ENCODE assay signal across 14 cellular contexts in genomic region chr3:177459397-177459796, GRCh38.
A peak's percentile ranks its signal among the peaks of the same experiment; 100 is the strongest.
DNase-seq lines count a peak whose midpoint lies in the region; FAIRE-seq and TF ChIP-seq lines count a peak whose summit lies in the region.
"Had no signal": no experiment of that assay in that cellular context is flagged by ENCODE, and none has a peak within 500 bp of the region (broad histone marks: within the 10 kb centered on the region; RNA-seq: fewer than 3 reads in every experiment).

No MANE protein-coding gene starts in this region.

- no peak overlapping the region for H2BK15ac ChIP-seq in H1 (ENCODE audit: low read length)

- H4K5ac ChIP-seq in H1 (ENCODE audit: insufficient read length, low read depth, low read length): no peak overlapping the region

- POLR2A ChIA-PET in H1 (lab: Charles Lee; ENCODE audit: partially characterized antibody) (no interaction called here), A673 (lab: Charles Lee; ENCODE audit: low non-redundant PET) (no interaction called here)

- no peaks in the 10 kb centered on the region for H3K79me2 ChIP-seq in H1 (ENCODE audit: control insufficient read depth in 1 of 2, insufficient read depth in 2 of 2, low read length in 2 of 2)

- TF ChIP-seq RAD21 in H1 (IDR thresholded peaks at IDR 0.05 in 1 of 2, conservative IDR thresholded peaks at IDR 0.05 in 1 of 2; ENCODE audit: low read depth in 2 of 2, low read length in 2 of 2): no peak

- TF ChIP-seq EP300 in H1 (IDR thresholded peaks at IDR 0.05; ENCODE audit: borderline replicate concordance in 1 of 2, low read depth in 2 of 2, low read length in 2 of 2): no peak

- H3K9me3 ChIP-seq in H1 (ENCODE audit: insufficient read depth in 2 of 2, low read depth in 1 of 2, low read length in 1 of 2): no peaks in the 10 kb centered on the region
- H3K9me3 ChIP-seq in skeletal muscle tissue (ENCODE audit: control insufficient read depth in 3 of 3, low read length in 3 of 3): no peaks in the 10 kb centered on the region
- H3K9me3 ChIP-seq in A673 (ENCODE audit: low read depth, low read length, poor library complexity, severe bottlenecking): peaks cover 3% of the 10 kb centered on the region
- H3K9me3 ChIP-seq in thyroid gland: no peaks in the 10 kb centered on the region

- peak; percentile 62 for DNase-seq in M059J (ENCODE audit: low read depth)
- no peak for DNase-seq in H1 (ENCODE audit: low read depth in 1 of 2, low spot score in 2 of 2)
- peak; percentile 93 for DNase-seq in kidney glomerular epithelial cell (lab: John Stamatoyannopoulos, UW)
- DNase-seq in A673 (ENCODE audit: low spot score): no peak
- no peak for DNase-seq in head of caudate nucleus
- DNase-seq in stimulated activated CD4-positive, alpha-beta T cell treated with anti-CD3 and anti-CD28 coated beads, Interleukin-4, amount 100 ng/mL, for 1 hour: no peak
- no peak for DNase-seq in thyroid gland
- DNase-seq: activated CD4-positive, alpha-beta T cell treated with anti-CD3 and anti-CD28 coated beads for 48 hours; activated naive CD4-positive, alpha-beta T cell treated with anti-CD3 and anti-CD28 coated beads, Interleukin-2, amount 50 U/mL, for 16 hours; CD8-positive, alpha-beta memory T cell; NCI-H2171; SHP77; stimulated activated CD4-positive, alpha-beta T cell treated with anti-CD3 and anti-CD28 coated beads, Interleukin-2, amount 100 ng/mL, for 24 hours had no signal

- WGBS in H1 (ENCODE audit: extremely low coverage in 1 of 2, insufficient coverage in 1 of 2, insufficient read length in 1 of 2, insufficient replicate concordance in 2 of 2, low coverage in 1 of 2, low lambda C conversion rate in 2 of 2, missing lambda C conversion rate in 1 of 2), 2 experiments: 89% methylated on average over 2 of the region's 2 CpGs; no CpG with 5 or more reads in 1 of the 2 experiments
- WGBS in thyroid gland, 2 donors: 71 to 86% methylated on average over 2 of the region's 2 CpGs

- CTCF ChIA-PET in H1 (lab: Charles Lee; ENCODE audit: partially characterized antibody) (no interaction called here), A673 (lab: Charles Lee) (no interaction called here)

- no peak overlapping the region for H2BK12ac ChIP-seq in H1 (ENCODE audit: low read depth, low read length)

- H2BK20ac ChIP-seq in H1 (ENCODE audit: low read length): 0 out of 2 replicates have a peak overlapping the region, but pooled peaks have one; percentile 35

- intact Hi-C loops in A673 (cut with micrococcal nuclease; ENCODE audit: unreplicated experiment): loop anchor here (10.0 kb wide), 1 partner anchor 925 kb away; no protein-coding TSS in a partner anchor
- intact Hi-C loops in head of caudate nucleus (cut with DNase I): no loop called here
- intact Hi-C loops in thyroid gland (cut with DNase I): no loop called here

- no peak for TF ChIP-seq POLR2A in H1 (IDR thresholded peaks at IDR 0.05; ENCODE audit: control extremely low read depth in 1 of 2, low read depth in 2 of 2, low read length in 2 of 2)
- no peak for TF ChIP-seq POLR2A in thyroid gland (IDR thresholded peaks at IDR 0.05)

- H3K4me1 ChIP-seq in H1 (replicated peaks in 1 of 4; ENCODE audit: control insufficient read depth in 3 of 4, insufficient read depth in 4 of 4, low read length in 3 of 4): peaks cover 0 to 12% (median 3%) of the 10 kb centered on the region in 4 experiments; a peak in 4 of 7 replicates
- H3K4me1 ChIP-seq in skeletal muscle tissue (ENCODE audit: control insufficient read depth in 3 of 3, insufficient read depth in 3 of 3, low read length in 3 of 3): peaks cover 0 to 6% (median 0%) of the 10 kb centered on the region in 3 donors
- H3K4me1 ChIP-seq in A673 (ENCODE audit: insufficient read depth, low read length, poor library complexity, severe bottlenecking): peaks cover 6% of the 10 kb centered on the region
- H3K4me1 ChIP-seq in thyroid gland: peaks cover 8 to 14% of the 10 kb centered on the region in 2 donors

- H3K79me1 ChIP-seq in H1 (ENCODE audit: low read depth, low read length): no peaks in the 10 kb centered on the region

- no peak overlapping the region; a peak in 1 of 4 replicates for H3K4me2 ChIP-seq in H1 (ENCODE audit: insufficient read depth in 1 of 2, low read depth in 2 of 2, low read length in 2 of 2)

- H4K91ac ChIP-seq in H1 (replicated peaks; ENCODE audit: insufficient read length, low read length): no peak overlapping the region

- H2BK120ac ChIP-seq in H1 (replicated peaks; ENCODE audit: low read depth, low read length): no peak overlapping the region

- H3K9ac ChIP-seq in H1 (replicated peaks in 1 of 4; ENCODE audit: extremely low read depth in 1 of 4, low read depth in 3 of 4, low read length in 3 of 4): no peak overlapping the region; a peak in 1 of 7 replicates
- H3K9ac ChIP-seq in skeletal muscle tissue (ENCODE audit: low read depth in 1 of 3, low read length in 3 of 3): no peak overlapping the region

- H3K14ac ChIP-seq in H1 (ENCODE audit: insufficient read length): no peak overlapping the region

- no peaks in the 10 kb centered on the region for H3K27me3 ChIP-seq in H1 (replicated peaks in 1 of 4; ENCODE audit: control insufficient read depth in 3 of 4, extremely low read depth in 1 of 4, insufficient read depth in 3 of 4, low read length in 3 of 4)
- H3K27me3 ChIP-seq in skeletal muscle tissue (ENCODE audit: control insufficient read depth in 3 of 3, insufficient read depth in 3 of 3, low read length in 3 of 3): no peaks in the 10 kb centered on the region
- no peaks in the 10 kb centered on the region for H3K27me3 ChIP-seq in A673 (replicated peaks; ENCODE audit: insufficient read depth, low read depth, low read length, poor library complexity)
- no peaks in the 10 kb centered on the region for H3K27me3 ChIP-seq in thyroid gland

- no peaks in the 10 kb centered on the region for H4K20me1 ChIP-seq in H1 (replicated peaks in 1 of 2; ENCODE audit: control insufficient read depth in 1 of 2, insufficient read depth in 2 of 2, low read length in 2 of 2)

- no peak overlapping the region for H2BK5ac ChIP-seq in H1 (ENCODE audit: low read depth, low read length)

- FAIRE-seq in H1 (lab: Jason Lieb, UNC): no peak

- no peak for TF ChIP-seq CTCF in H1 (IDR thresholded peaks at IDR 0.05; ENCODE audit: control extremely low read depth in 1 of 3, insufficient read depth in 1 of 3, low read depth in 1 of 3, low read length in 3 of 3)
- no peak for TF ChIP-seq CTCF in A673 (conservative IDR thresholded peaks at IDR 0.05; ENCODE audit: low read depth, low read length)
- no peak for TF ChIP-seq CTCF in thyroid gland (IDR thresholded peaks at IDR 0.05)

- no peak overlapping the region for H2AFZ ChIP-seq in H1 (ENCODE audit: low read length)

- no peaks in the 10 kb centered on the region for H3K36me3 ChIP-seq in H1 (ENCODE audit: control insufficient read depth in 2 of 4, insufficient read depth in 4 of 4, low read length in 3 of 4)
- H3K36me3 ChIP-seq in skeletal muscle tissue (ENCODE audit: control insufficient read depth in 3 of 3, insufficient read depth in 3 of 3, low read length in 3 of 3): no peaks in the 10 kb centered on the region
- H3K36me3 ChIP-seq in A673 (ENCODE audit: insufficient read depth, low read length, poor library complexity, severe bottlenecking): no peaks in the 10 kb centered on the region
- no peaks in the 10 kb centered on the region for H3K36me3 ChIP-seq in thyroid gland

- H3K23ac ChIP-seq in H1 (ENCODE audit: insufficient read length): no peak overlapping the region

- H3K4me3 ChIP-seq in H1 (ENCODE audit: extremely low read depth in 1 of 4, insufficient read depth in 2 of 4, low read depth in 3 of 4, low read length in 4 of 4): no peak overlapping the region
- no peak overlapping the region for H3K4me3 ChIP-seq in skeletal muscle tissue (ENCODE audit: low read length in 3 of 3)
- H3K4me3 ChIP-seq in A673 (ENCODE audit: low read depth, low read length, poor library complexity, severe bottlenecking): no peak overlapping the region
- no peak overlapping the region for H3K4me3 ChIP-seq in thyroid gland (replicated peaks in 1 of 3)

- peaks cover 1% of the 10 kb centered on the region for H3K23me2 ChIP-seq in H1 (ENCODE audit: low read depth, low read length)

- H3K27ac ChIP-seq in H1 (ENCODE audit: low read depth, low read length) (no peak overlapping the region), skeletal muscle tissue (ENCODE audit: low read depth, low read length) (peak overlapping the region; percentile 52), A673 (ENCODE audit: low read depth, low read length, poor library complexity, severe bottlenecking) (no peak overlapping the region), thyroid gland (no peak overlapping the region)

- H3K56ac ChIP-seq in H1 (replicated peaks; ENCODE audit: insufficient read length, low read depth, low read length): no peak overlapping the region

- BruUV-seq in A673 (replicated peaks; lab: Mats Ljungman, UMichigan): no TSS peak

- H4K8ac ChIP-seq in H1 (ENCODE audit: extremely low read depth, insufficient read depth, low read length): no peak overlapping the region

- peak overlapping the region; percentile 53; the same call in 1 of the 2 replicates for H2AK5ac ChIP-seq in H1 (ENCODE audit: low read depth, low read length)

- H3K18ac ChIP-seq in H1 (ENCODE audit: extremely low read depth, low read length): peak overlapping the region; percentile 55; the same call in 1 of the 2 replicates

- no peak overlapping the region for H3K4ac ChIP-seq in H1 (replicated peaks; ENCODE audit: insufficient read length, low read depth, low read length)

TF ChIP-seq in H1, 55 proteins besides CTCF, POLR2A, EP300 and RAD21 (continues in another document):
- TF ChIP-seq SIN3A (conservative IDR thresholded peaks at IDR 0.05 in 1 of 2, IDR thresholded peaks at IDR 0.05 in 1 of 2; ENCODE audit: low read depth in 1 of 2, low read length in 2 of 2) (no peak), EGR1 (IDR thresholded peaks at IDR 0.05; ENCODE audit: borderline replicate concordance, low read depth, low read length) (no peak), TCF12 (IDR thresholded peaks at IDR 0.05; ENCODE audit: low read depth, low read length) (no peak), CHD1 (IDR thresholded peaks at IDR 0.05; ENCODE audit: low read depth, low read length) (no peak), GTF2F1 (IDR thresholded peaks at IDR 0.05; ENCODE audit: borderline replicate concordance, low read depth, low read length) (no peak), CBX8 (IDR thresholded peaks at IDR 0.05; ENCODE audit: borderline replicate concordance, low read depth, low read length) (no peak), KDM4A (IDR thresholded peaks at IDR 0.05; ENCODE audit: low read depth, low read length, severe bottlenecking) (no peak), CHD2 (IDR thresholded peaks at IDR 0.05; ENCODE audit: low read length) (no peak), HDAC6 (IDR thresholded peaks at IDR 0.05; ENCODE audit: low read depth, low read length) (no peak), HDAC2 (IDR thresholded peaks at IDR 0.05; ENCODE audit: borderline replicate concordance in 1 of 2, low read depth in 2 of 2, low read length in 2 of 2) (no peak), SP4 (IDR thresholded peaks at IDR 0.05; ENCODE audit: low read length) (no peak), NANOG (IDR thresholded peaks at IDR 0.05; ENCODE audit: insufficient read depth, low read depth, low read length, poor library complexity, severe bottlenecking) (no peak), BRCA1 (IDR thresholded peaks at IDR 0.05; ENCODE audit: low read depth, low read length) (no peak), SUZ12 (IDR thresholded peaks at IDR 0.05; ENCODE audit: low read length) (no peak)

Comparison
In these comparisons a context has a peak if more than half of its experiments do, and no peak if none do; other contexts are left out.
1. DNase-seq: peak in M059J (single experiment) and kidney glomerular epithelial cell (single experiment); none in H1 (0 of 2), A673 (single experiment), head of caudate nucleus (0 of 42), stimulated activated CD4-positive, alpha-beta T cell treated with anti-CD3 and anti-CD28 coated beads, Interleukin-4, amount 100 ng/mL, for 1 hour (single experiment) and thyroid gland (0 of 2).